ENCODE assay signal across 9 cellular contexts in the genomic region with DNA sequence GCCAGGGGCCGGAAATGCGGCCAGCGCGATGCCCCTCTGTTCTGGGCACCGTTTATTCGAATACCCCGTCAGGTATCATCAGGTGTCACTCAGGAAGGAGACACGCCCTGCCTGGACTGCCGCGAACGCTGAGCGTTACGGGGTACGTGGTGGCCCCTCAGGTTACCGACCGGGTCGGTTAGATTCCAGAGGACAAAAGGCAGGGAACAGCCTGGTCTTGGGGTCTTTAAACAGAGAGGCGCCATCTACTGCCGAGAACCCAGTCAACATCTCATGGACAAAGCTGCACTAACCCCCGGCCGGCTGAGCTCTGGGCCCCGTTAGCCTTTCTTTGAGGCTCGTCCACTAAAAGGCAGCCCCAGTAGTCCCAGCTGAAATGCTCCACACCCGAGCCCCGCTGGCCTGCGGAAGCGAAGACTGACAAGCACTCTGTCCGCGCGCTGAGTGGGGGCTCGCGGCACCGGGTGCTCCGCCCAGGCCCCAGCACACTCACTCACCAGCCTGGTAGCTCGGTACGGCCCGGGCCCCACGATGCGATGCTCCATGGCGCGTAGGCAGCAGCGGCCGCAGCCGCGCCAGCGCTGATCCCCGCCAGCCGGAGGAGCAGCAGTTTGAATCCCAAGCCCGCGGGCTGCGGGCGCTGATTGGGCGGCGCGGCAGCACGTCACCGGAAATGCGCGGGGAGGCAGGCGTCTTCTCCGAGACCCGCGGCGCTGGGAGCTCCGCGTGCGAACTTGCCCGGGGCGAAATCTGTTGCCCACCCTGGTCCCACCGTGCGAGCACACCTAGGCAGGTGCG. TPM values are rescaled to one million over a fixed set of nuclear protein-coding genes. Genes with fewer than 3 reads are reported as not detected.
DNase-seq lines count a peak whose midpoint lies in the region; ATAC-seq, FAIRE-seq and TF ChIP-seq lines count a peak whose summit lies in the region.
"Had no signal": no experiment of that assay in that cellular context is flagged by ENCODE, and none has a peak within 500 bp of the region (broad histone marks: within the 10 kb centered on the region; RNA-seq: fewer than 3 reads in every experiment).

A gene with protein sequence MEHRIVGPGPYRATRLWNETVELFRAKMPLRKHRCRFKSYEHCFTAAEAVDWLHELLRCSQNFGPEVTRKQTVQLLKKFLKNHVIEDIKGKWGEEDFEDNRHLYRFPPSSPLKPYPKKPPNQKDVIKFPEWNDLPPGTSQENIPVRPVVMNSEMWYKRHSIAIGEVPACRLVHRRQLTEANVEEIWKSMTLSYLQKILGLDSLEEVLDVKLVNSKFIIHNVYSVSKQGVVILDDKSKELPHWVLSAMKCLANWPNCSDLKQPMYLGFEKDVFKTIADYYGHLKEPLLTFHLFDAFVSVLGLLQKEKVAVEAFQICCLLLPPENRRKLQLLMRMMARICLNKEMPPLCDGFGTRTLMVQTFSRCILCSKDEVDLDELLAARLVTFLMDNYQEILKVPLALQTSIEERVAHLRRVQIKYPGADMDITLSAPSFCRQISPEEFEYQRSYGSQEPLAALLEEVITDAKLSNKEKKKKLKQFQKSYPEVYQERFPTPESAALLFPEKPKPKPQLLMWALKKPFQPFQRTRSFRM (minus strand): TSS at position 618 of the 798 bp plus-strand sequence. CDS start 73 bp downstream, at position 545.

- H3K79me2 ChIP-seq in astrocyte (ENCODE audit: insufficient read depth, low read length), result peaks cover 41% of the 10 kb centered on the region

- H3K4me1 ChIP-seq in astrocyte (ENCODE audit: insufficient read depth, low read length), result no peaks in the 10 kb centered on the region

- peak within 1 kb of the TSS; percentile 64 for H3K27ac Mint-ChIP-seq in astrocyte (ENCODE audit: unreplicated experiment)

- no peaks in the 10 kb centered on the region for H3K4me1 Mint-ChIP-seq in astrocyte (ENCODE audit: low read depth, unreplicated experiment)

- H3K4me2 ChIP-seq in astrocyte (ENCODE audit: low read length), result peak within 1 kb of the TSS; percentile 99

- H3K4me3 Mint-ChIP-seq in astrocyte (ENCODE audit: unreplicated experiment), result peak within 1 kb of the TSS; percentile 91

- H3K27ac ChIP-seq in astrocyte (ENCODE audit: low read depth, low read length), result peak within 1 kb of the TSS; percentile 79

- no peaks in the 10 kb centered on the region for H3K27me3 Mint-ChIP-seq in astrocyte (ENCODE audit: low read depth, unreplicated experiment)

- H3K4me3 ChIP-seq in astrocyte (ENCODE audit: insufficient read depth, low read depth, low read length) (peak within 1 kb of the TSS; percentile 87), retinal pigment epithelial cell (ENCODE audit: low read length) (peak within 1 kb of the TSS; percentile 74)

- no peaks in the 10 kb centered on the region for H4K20me1 ChIP-seq in astrocyte (ENCODE audit: insufficient read depth, low read length)

- H3K9me3 Mint-ChIP-seq in astrocyte (ENCODE audit: unreplicated experiment), result no peaks in the 10 kb centered on the region

- peak; percentile 80 for DNase-seq in NK-92 treated with Interleukin-12 subunit alpha and Interleukin-12 subunit beta, amount 100 ng/mL, for 24 hours (lab: John Stamatoyannopoulos, UW)
- DNase-seq in NK-92 (lab: John Stamatoyannopoulos, UW; ENCODE audit: unreplicated experiment), result no peak
- DNase-seq in NCI-H1930 (lab: John Stamatoyannopoulos, UW), result peak; percentile 71 to 77
- DNase-seq in T-helper 22 cell (ENCODE audit: low read depth), result peak; percentile 71
- DNase-seq in astrocyte (ENCODE audit: low read depth), result peak; percentile 84
- peak; percentile 74 to 87 for DNase-seq in hippocampal formation (lab: John Stamatoyannopoulos, UW)
- DNase-seq in retinal pigment epithelial cell (ENCODE audit: low read depth), result peak; percentile 68

- TF ChIP-seq CTCF in astrocyte (IDR thresholded peaks at IDR 0.05; ENCODE audit: insufficient read depth, low read depth, low read length) (peak; percentile 35), retinal pigment epithelial cell (conservative IDR thresholded peaks at IDR 0.05; ENCODE audit: low read depth, low read length) (peak; percentile 55)

- no peaks in the 10 kb centered on the region for H3K36me3 ChIP-seq in astrocyte (ENCODE audit: insufficient read depth, low read length)

- peak within 1 kb of the TSS; percentile 97 for H2AFZ ChIP-seq in astrocyte (ENCODE audit: low read depth, low read length)

- H3K36me3 Mint-ChIP-seq in astrocyte (ENCODE audit: low read depth, unreplicated experiment), result no peaks in the 10 kb centered on the region

- peak within 1 kb of the TSS; percentile 89 for H3K9ac ChIP-seq in astrocyte (ENCODE audit: low read length)

- FAIRE-seq in astrocyte (lab: Jason Lieb, UNC), result no peak
- FAIRE-seq: A204.1 had no signal

- no peaks in the 10 kb centered on the region for H3K9me3 ChIP-seq in astrocyte (ENCODE audit: insufficient read depth, low read depth, low read length)

- ATAC-seq in HG02981 (IDR thresholded peaks at IDR 0.05; ENCODE audit: unreplicated experiment), result peak; percentile 95

- H3K27me3 ChIP-seq in astrocyte (ENCODE audit: insufficient read depth, low read length), result no peaks in the 10 kb centered on the region

RNA-seq across cellular contexts. Expression of the gene that starts here (rescaled TPM):
- 1.4 and 2.2 TPM in 2 replicates for total RNA-seq in astrocyte
